In the genomic region with DNA sequence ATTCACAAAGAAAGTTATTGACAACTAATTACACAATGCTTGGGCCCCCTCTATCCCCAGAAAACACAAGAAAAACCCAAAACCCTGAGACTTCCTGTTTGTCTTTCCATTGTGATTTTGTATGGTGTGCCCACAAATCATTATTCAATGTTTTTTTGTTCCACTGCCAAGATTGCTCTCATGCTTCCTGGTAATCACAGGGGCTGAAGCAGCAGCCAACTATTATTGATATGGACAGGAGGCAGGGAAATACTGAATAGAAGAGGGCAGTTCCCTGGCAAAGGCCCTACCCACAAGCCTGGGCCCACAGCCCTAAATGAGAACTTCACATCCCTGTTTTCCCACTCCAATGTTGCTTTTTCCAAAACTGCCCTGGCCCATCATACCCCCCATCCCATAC, we compare ENCODE assay signal across 17 cellular contexts. TPM values are rescaled to one million over a fixed set of nuclear protein-coding genes. Genes with fewer than 3 reads are reported as not detected.
DNase-seq lines count a peak whose midpoint lies in the region; ATAC-seq and TF ChIP-seq lines count a peak whose summit lies in the region.
"Had no signal": no experiment of that assay in that cellular context is flagged by ENCODE, and none has a peak within 500 bp of the region (broad histone marks: within the 10 kb centered on the region; RNA-seq: fewer than 3 reads in every experiment).

No MANE protein-coding gene starts in this region.

- intact Hi-C loops in dorsolateral prefrontal cortex (cut with DNase I) = no loop called here
- intact Hi-C loops in natural killer cell (cut with micrococcal nuclease) = no loop called here

- peaks cover 3 to 4% of the 10 kb centered on the region in 2 donors for H3K9me3 Mint-ChIP-seq in natural killer cell

- H3K4me1 Mint-ChIP-seq in natural killer cell = peaks cover 8 to 15% of the 10 kb centered on the region in 2 donors

- H3K27ac ChIP-seq in upper lobe of left lung = peak overlapping the region in 1 of 4 donors; percentile 12
- H3K27ac ChIP-seq in dorsolateral prefrontal cortex = no peak overlapping the region
- H3K27ac ChIP-seq: HL-60, ovary, PC-9 had no signal

- H3K4me3 Mint-ChIP-seq in natural killer cell = no peak overlapping the region
- H3K4me3 Mint-ChIP-seq: CD4-positive, CD25-positive, alpha-beta regulatory T cell had no signal

- no peak overlapping the region for H3K27ac Mint-ChIP-seq in natural killer cell

- DNase-seq in DMS153 (lab: John Stamatoyannopoulos, UW) = peak; percentile 94
- peak; percentile 86 for DNase-seq in NCI-H1092 treated with DMSO at 0.1 percent for 48 hours (lab: John Stamatoyannopoulos, UW)
- peak; percentile 89 for DNase-seq in astrocyte of the cerebellum (ENCODE audit: low read depth)
- DNase-seq in lung microvascular endothelial cell (ENCODE audit: low read depth in 2 of 2) = peak; percentile 84 to 91
- no peak for DNase-seq in upper lobe of left lung
- DNase-seq in dorsolateral prefrontal cortex = no peak
- DNase-seq in natural killer cell = no peak
- DNase-seq in OCI-M2 (lab: John Stamatoyannopoulos, UW; ENCODE audit: unreplicated experiment) = no peak
- DNase-seq: activated CD8-positive, alpha-beta memory T cell treated with anti-CD3 and anti-CD28 coated beads for 24 hours; activated naive CD4-positive, alpha-beta T cell treated with anti-CD3 and anti-CD28 coated beads, Interleukin-2, amount 50 U/mL, for 16 hours; CD4-positive, CD25-positive, alpha-beta regulatory T cell; glutamatergic neuron; ovary; PC-9; stimulated activated CD4-positive, alpha-beta T cell treated with anti-CD3 and anti-CD28 coated beads, Interleukin-2, amount 100 ng/mL, for 48 hours; stimulated activated naive CD8-positive, alpha-beta T cell treated with anti-CD3 and anti-CD28 coated beads, Interleukin-15, Interleukin-2, amounts not matched to agents 100 U/mL and 50 U/mL, for 24 hours had no signal

- H3K9me3 ChIP-seq in upper lobe of left lung = peaks cover 0 to 3% (median 0%) of the 10 kb centered on the region in 4 donors
- H3K9me3 ChIP-seq: ovary had no signal

- no peak for TF ChIP-seq POLR2A in upper lobe of left lung (IDR thresholded peaks at IDR 0.05)

- in situ Hi-C loops in astrocyte of the cerebellum (cut with HindIII; ENCODE audit: low sequenced_read_pairs) = no loop called here

- ATAC-seq in upper lobe of left lung (ENCODE audit: low FRiP score in 2 of 2) (no peak), natural killer cell (no peak)
- ATAC-seq: stimulated activated naive CD8-positive, alpha-beta T cell treated with anti-CD3 and anti-CD28 coated beads, Interleukin-15, Interleukin-2, amounts not matched to agents 100 U/mL and 50 U/mL, for 24 hours had no signal

- H3K4me3 ChIP-seq in astrocyte of the cerebellum (ENCODE audit: low read depth, low read length) = no peak overlapping the region
- H3K4me3 ChIP-seq in upper lobe of left lung = no peak overlapping the region
- no peak overlapping the region for H3K4me3 ChIP-seq in dorsolateral prefrontal cortex
- H3K4me3 ChIP-seq: ovary, PC-9 had no signal

- TF ChIP-seq CTCF in astrocyte of the cerebellum (IDR thresholded peaks at IDR 0.05; ENCODE audit: low read depth, low read length, missing control alignments) (no peak), upper lobe of left lung (IDR thresholded peaks at IDR 0.05) (no peak), dorsolateral prefrontal cortex (IDR thresholded peaks at IDR 0.05 in 54 of 56, conservative IDR thresholded peaks at IDR 0.05 in 2 of 56; ENCODE audit: low read depth in 1 of 56, partially characterized antibody in 56 of 56) (no peak), natural killer cell (IDR thresholded peaks at IDR 0.05) (no peak)

- no peaks in the 10 kb centered on the region for H3K36me3 ChIP-seq in upper lobe of left lung
- H3K36me3 ChIP-seq: ovary had no signal

- H3K4me1 ChIP-seq in upper lobe of left lung = peaks cover 0 to 4% (median 0%) of the 10 kb centered on the region in 4 donors

- no peak for TF ChIP-seq EP300 in upper lobe of left lung (IDR thresholded peaks at IDR 0.05)

- H3K27me3 Mint-ChIP-seq in natural killer cell (ENCODE audit: low read depth in 2 of 2) = peaks cover 3 to 14% of the 10 kb centered on the region in 2 donors
- H3K27me3 Mint-ChIP-seq: CD4-positive, CD25-positive, alpha-beta regulatory T cell had no signal

- H3K27me3 ChIP-seq in upper lobe of left lung (no peaks in the 10 kb centered on the region), dorsolateral prefrontal cortex (no peaks in the 10 kb centered on the region)
- H3K27me3 ChIP-seq: ovary had no signal

- H3K36me3 Mint-ChIP-seq in natural killer cell = peaks cover 10% of the 10 kb centered on the region
- H3K36me3 Mint-ChIP-seq: CD4-positive, CD25-positive, alpha-beta regulatory T cell had no signal

RNA-seq across cellular contexts. Expression of gene RFK, which starts 21.5 kb away (rescaled TPM):
- total RNA-seq in lung microvascular endothelial cell = 37.3 and 53.4 TPM in 2 replicates
- total RNA-seq in upper lobe of left lung = 10 to 100 TPM in 4 of 6 donors, 1 to 10 TPM in 2; 4.8 to 24.3 (median 14.7) TPM
- total RNA-seq in dorsolateral prefrontal cortex = 10 to 100 TPM; 15.3 to 57.0 (median 37.1) TPM
- total RNA-seq in natural killer cell = 10 to 100 TPM in 1 of 3 donors, 1 to 10 TPM in 2; 8.7 to 11.5 (median 9.2) TPM

RNA-seq across cellular contexts. Expression of gene GCNT1, which starts 43.3 kb away (rescaled TPM):
- total RNA-seq in lung microvascular endothelial cell (5.0 and 11.1 TPM in 2 replicates), upper lobe of left lung (10 to 100 TPM in 3 of 6 donors, 1 to 10 TPM in 3; 2.3 to 20.8 (median 9.1) TPM), dorsolateral prefrontal cortex (10 to 100 TPM in 4 of 120 experiments, 1 to 10 TPM in 116; 1.4 to 14.0 (median 5.8) TPM), natural killer cell (10 to 100 TPM in 2 of 3 donors, 1 to 10 TPM in 1; 8.6 to 23.7 (median 18.5) TPM)

Comparison
In these comparisons a context has a peak if more than half of its experiments do, and no peak if none do; other contexts are left out.
1. DNase-seq: peak in DMS153 (single experiment), NCI-H1092 treated with DMSO at 0.1 percent for 48 hours (single experiment), astrocyte of the cerebellum (single experiment) and lung microvascular endothelial cell (2 of 2); none in upper lobe of left lung (0 of 2), dorsolateral prefrontal cortex (0 of 10), natural killer cell (single experiment) and OCI-M2 (single experiment).